ENCODE assay signal across 1 cellular context in the genomic region with DNA sequence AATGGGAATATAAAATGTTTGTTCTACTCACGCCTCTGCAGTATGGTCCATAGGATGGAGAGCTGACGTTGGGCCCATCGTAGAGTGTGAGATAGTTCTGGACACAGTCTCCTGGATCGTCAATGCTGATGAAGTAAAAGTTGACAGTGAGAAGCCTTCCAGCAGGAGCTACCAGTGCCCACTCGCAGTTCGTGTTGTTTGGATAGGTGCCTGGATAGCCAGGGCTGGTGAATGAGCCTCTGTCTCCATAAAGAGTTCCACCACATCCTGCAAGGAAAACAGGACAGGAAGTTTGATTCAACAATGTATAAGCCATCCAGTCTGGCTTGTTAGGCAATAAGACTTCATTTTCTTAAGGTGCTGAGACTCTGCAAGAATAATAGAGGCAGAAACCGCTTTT.
TF ChIP-seq lines count a peak whose summit lies in the region.

No MANE protein-coding gene starts in this region.

TF ChIP-seq in H1, 55 proteins besides CTCF, POLR2A, EP300 and RAD21 (continued from another document):
- TF ChIP-seq BRCA1 (IDR thresholded peaks at IDR 0.05; ENCODE audit: low read depth, low read length) (no peak), POU5F1 (IDR thresholded peaks at IDR 0.05; ENCODE audit: low read depth, low read length) (no peak), RBBP5 (IDR thresholded peaks at IDR 0.05; ENCODE audit: borderline replicate concordance, low read depth, low read length) (no peak), RXRA (IDR thresholded peaks at IDR 0.05; ENCODE audit: insufficient read depth, low read depth, low read length) (no peak), NANOG (IDR thresholded peaks at IDR 0.05; ENCODE audit: insufficient read depth, low read depth, low read length, poor library complexity, severe bottlenecking) (no peak), SIRT6 (IDR thresholded peaks at IDR 0.05; ENCODE audit: low read length) (no peak)
- TF ChIP-seq, protein P1, sequence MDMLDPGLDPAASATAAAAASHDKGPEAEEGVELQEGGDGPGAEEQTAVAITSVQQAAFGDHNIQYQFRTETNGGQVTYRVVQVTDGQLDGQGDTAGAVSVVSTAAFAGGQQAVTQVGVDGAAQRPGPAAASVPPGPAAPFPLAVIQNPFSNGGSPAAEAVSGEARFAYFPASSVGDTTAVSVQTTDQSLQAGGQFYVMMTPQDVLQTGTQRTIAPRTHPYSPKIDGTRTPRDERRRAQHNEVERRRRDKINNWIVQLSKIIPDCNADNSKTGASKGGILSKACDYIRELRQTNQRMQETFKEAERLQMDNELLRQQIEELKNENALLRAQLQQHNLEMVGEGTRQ (IDR thresholded peaks at IDR 0.05; ENCODE audit: low read length): no peak
